Comparison of ENCODE assay signal across 26 cellular contexts in the genomic region with DNA sequence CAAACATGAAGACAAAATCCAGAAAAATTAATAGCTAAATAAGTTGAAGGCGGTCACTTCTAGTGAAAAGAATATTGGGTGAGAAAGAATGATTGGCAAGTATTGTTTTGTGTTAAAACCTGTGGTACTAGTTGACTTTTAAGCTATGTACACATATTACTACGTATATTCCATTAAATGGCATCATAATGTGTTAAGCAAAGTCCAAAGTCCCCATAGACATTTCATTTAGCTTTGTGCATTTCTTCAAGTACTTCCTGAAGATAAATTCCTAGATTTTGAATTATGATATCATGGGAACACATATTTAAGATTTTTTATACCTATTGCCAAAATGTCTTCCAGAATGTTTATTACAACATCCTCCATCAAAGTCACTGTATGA.
"Had no signal": no experiment of that assay in that cellular context is flagged by ENCODE, and none has a peak within 500 bp of the region (broad histone marks: within the 10 kb centered on the region; RNA-seq: fewer than 3 reads in every experiment).

No MANE protein-coding gene starts in this region.

- DNase-seq: hypothalamus; immature natural killer cell; kidney; left ventricle myocardium inferior; mesendoderm; naive thymus-derived CD4-positive, alpha-beta T cell; ovary; right lobe of liver; stimulated activated CD4-positive, alpha-beta T cell treated with anti-CD3 and anti-CD28 coated beads, Interleukin-12 subunit alpha, Interleukin-12 subunit beta, amount 100 ng/mL, for 4 hours; stimulated activated CD4-positive, alpha-beta T cell treated with anti-CD3 and anti-CD28 coated beads, Interleukin-15, amount 100 ng/mL, for 24 hours; stimulated activated CD4-positive, alpha-beta T cell treated with anti-CD3 and anti-CD28 coated beads, Interleukin-2, amount 100 ng/mL, for 24 hours; stimulated activated CD4-positive, alpha-beta T cell treated with anti-CD3 and anti-CD28 coated beads, Interleukin-4, amount 100 ng/mL, for 1 hour; stimulated activated naive B cell treated with anti-CD40 and anti-IgM and Interleukin-4, amounts not matched to agents 10 μg/mL and 1 μg/mL and 100 μg/mL, for 72 hours; stimulated activated naive CD8-positive, alpha-beta T cell treated with anti-CD3 and anti-CD28 coated beads, Interleukin-15, Interleukin-2, amounts not matched to agents 100 U/mL and 50 U/mL, for 24 hours; stomach; testis; thyroid gland; transverse colon; upper lobe of left lung had no signal

- H3K4me1 Mint-ChIP-seq: immature natural killer cell; naive thymus-derived CD4-positive, alpha-beta T cell; stimulated activated naive B cell treated with anti-CD40 and anti-IgM and Interleukin-4, amounts not matched to agents 10 μg/mL and 1 μg/mL and 100 μg/mL, for 72 hours had no signal

- ATAC-seq: naive thymus-derived CD4-positive, alpha-beta T cell; natural killer cell treated with Interleukin-12 subunit alpha and Interleukin-12 subunit beta and Interleukin-15 and Interleukin-18, amount 100 ng/mL, for 72 hours; right lobe of liver; stimulated activated naive B cell treated with anti-CD40 and anti-IgM and Interleukin-4, amounts not matched to agents 10 μg/mL and 1 μg/mL and 100 μg/mL, for 72 hours; stimulated activated naive CD8-positive, alpha-beta T cell treated with anti-CD3 and anti-CD28 coated beads, Interleukin-15, Interleukin-2, amounts not matched to agents 100 U/mL and 50 U/mL, for 24 hours had no signal

- H3K27ac Mint-ChIP-seq: immature natural killer cell; mesothelial cell of epicardium; naive thymus-derived CD4-positive, alpha-beta T cell; natural killer cell treated with Interleukin-12 subunit alpha and Interleukin-12 subunit beta and Interleukin-15 and Interleukin-18, amount 100 ng/mL, for 72 hours; progenitor cell of endocrine pancreas; stimulated activated naive B cell treated with anti-CD40 and anti-IgM and Interleukin-4, amounts not matched to agents 10 μg/mL and 1 μg/mL and 100 μg/mL, for 72 hours had no signal

- H3K27me3 Mint-ChIP-seq: naive thymus-derived CD4-positive, alpha-beta T cell; natural killer cell treated with Interleukin-12 subunit alpha and Interleukin-12 subunit beta and Interleukin-15 and Interleukin-18, amount 100 ng/mL, for 72 hours; progenitor cell of endocrine pancreas; stimulated activated naive B cell treated with anti-CD40 and anti-IgM and Interleukin-4, amounts not matched to agents 10 μg/mL and 1 μg/mL and 100 μg/mL, for 72 hours had no signal

- H3K4me1 ChIP-seq: left ventricle myocardium inferior, right atrium auricular region, right lobe of liver, stomach, testis, thyroid gland, upper lobe of left lung, vagina had no signal

- H3K27me3 ChIP-seq: ovary, right atrium auricular region, right lobe of liver, stomach, testis, thyroid gland, transverse colon, upper lobe of left lung, vagina had no signal

- H3K36me3 Mint-ChIP-seq: immature natural killer cell; mesothelial cell of epicardium; naive thymus-derived CD4-positive, alpha-beta T cell; natural killer cell treated with Interleukin-12 subunit alpha and Interleukin-12 subunit beta and Interleukin-15 and Interleukin-18, amount 100 ng/mL, for 72 hours; stimulated activated naive B cell treated with anti-CD40 and anti-IgM and Interleukin-4, amounts not matched to agents 10 μg/mL and 1 μg/mL and 100 μg/mL, for 72 hours had no signal

- H3K4me3 Mint-ChIP-seq: immature natural killer cell; mesothelial cell of epicardium; naive thymus-derived CD4-positive, alpha-beta T cell; natural killer cell treated with Interleukin-12 subunit alpha and Interleukin-12 subunit beta and Interleukin-15 and Interleukin-18, amount 100 ng/mL, for 72 hours; stimulated activated naive B cell treated with anti-CD40 and anti-IgM and Interleukin-4, amounts not matched to agents 10 μg/mL and 1 μg/mL and 100 μg/mL, for 72 hours had no signal

- H3K36me3 ChIP-seq: left ventricle myocardium inferior, ovary, right atrium auricular region, right lobe of liver, stomach, thyroid gland, transverse colon, upper lobe of left lung, vagina had no signal

- H3K27ac ChIP-seq: left ventricle myocardium inferior, ovary, right atrium auricular region, right lobe of liver, skin epidermis, stomach, testis, thyroid gland, transverse colon, upper lobe of left lung, vagina had no signal

- H3K4me3 ChIP-seq: left ventricle myocardium inferior, lung, ovary, right atrium auricular region, right lobe of liver, skin epidermis, stomach, testis, thyroid gland, transverse colon, upper lobe of left lung, vagina had no signal

- H3K9me3 ChIP-seq: left ventricle myocardium inferior, ovary, right atrium auricular region, right lobe of liver, testis, thyroid gland, transverse colon, upper lobe of left lung, vagina had no signal
